1 cellular context compared by ENCODE assay signal in the genomic region with DNA sequence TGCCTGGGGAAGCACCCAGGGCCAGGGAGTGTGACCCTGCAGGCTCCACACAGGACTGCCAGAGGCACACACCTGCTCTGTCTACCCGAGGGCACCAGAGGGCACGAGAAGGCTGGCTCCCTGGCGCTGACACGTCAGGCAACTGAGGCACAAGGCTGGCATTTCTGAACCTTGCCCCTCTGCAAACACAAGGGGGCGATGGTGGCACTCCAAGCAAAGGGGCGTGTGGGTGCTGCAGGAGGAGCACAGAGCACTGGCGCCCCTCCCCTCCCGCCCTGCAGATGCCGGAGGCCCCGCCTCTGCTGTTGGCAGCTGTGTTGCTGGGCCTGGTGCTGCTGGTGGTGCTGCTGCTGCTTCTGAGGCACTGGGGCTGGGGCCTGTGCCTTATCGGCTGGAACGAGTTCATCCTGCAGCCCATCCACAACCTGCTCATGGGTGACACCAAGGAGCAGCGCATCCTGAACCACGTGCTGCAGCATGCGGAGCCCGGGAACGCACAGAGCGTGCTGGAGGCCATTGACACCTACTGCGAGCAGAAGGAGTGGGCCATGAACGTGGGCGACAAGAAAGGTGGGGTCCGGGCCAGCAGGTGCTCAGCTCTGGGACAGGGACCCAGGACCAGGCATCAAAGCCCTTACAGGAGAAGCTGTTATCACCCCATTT.
TF ChIP-seq lines count a peak whose summit lies in the region.

No MANE protein-coding gene starts in this region.

TF ChIP-seq in neural cell, 6 proteins besides CTCF, POLR2A, EP300 and RAD21:
- peak; percentile 22 for TF ChIP-seq SMC3 (conservative IDR thresholded peaks at IDR 0.05; ENCODE audit: poor library complexity)
- no peak for TF ChIP-seq POLR2AphosphoS5 (IDR thresholded peaks at IDR 0.05)
